In genomic region chr12:109899783-109900751, GRCh38 we compare ENCODE assay signal across 8 cellular contexts. TPM values are rescaled to one million over a fixed set of nuclear protein-coding genes. Genes with fewer than 3 reads are reported as not detected.
DNase-seq lines count a peak whose midpoint lies in the region; ATAC-seq and TF ChIP-seq lines count a peak whose summit lies in the region.

TCHP (plus strand) TSS chr12:109900274; CDS start chr12:109903027, 2,753 bp downstream.

- H3K27ac Mint-ChIP-seq in dendritic cell treated with granulocyte-macrophage colony-stimulating factor and Interleukin-4, amounts not matched to agents 40 ng/mL and 50 ng/mL, for 4 days, result peak within 1 kb of the TSS; percentile 94

- no peak for TF ChIP-seq CTCF in left lung (IDR thresholded peaks at IDR 0.05)

- in situ Hi-C loops in GM18951 (cut with MboI; ENCODE audit: low sequenced_read_pairs, unreplicated experiment), result no loop called here

- intact Hi-C loops in dendritic cell treated with granulocyte-macrophage colony-stimulating factor and Interleukin-4, amounts not matched to agents 40 ng/mL and 50 ng/mL, for 4 days (cut with micrococcal nuclease), result loop anchor here (10.0 kb wide), 1 partner anchor 45 kb away; no protein-coding TSS in a partner anchor
- intact Hi-C loops in left lung (cut with DNase I), result no loop called here

- peaks cover 24% of the 10 kb centered on the region for H3K4me1 Mint-ChIP-seq in dendritic cell treated with granulocyte-macrophage colony-stimulating factor and Interleukin-4, amounts not matched to agents 40 ng/mL and 50 ng/mL, for 4 days (ENCODE audit: low read depth)

- no peaks in the 10 kb centered on the region for H3K9me3 Mint-ChIP-seq in dendritic cell treated with granulocyte-macrophage colony-stimulating factor and Interleukin-4, amounts not matched to agents 40 ng/mL and 50 ng/mL, for 4 days

- H3K27me3 ChIP-seq in left lung, result no peaks in the 10 kb centered on the region

- peak; percentile 93 for DNase-seq in AG08395 (ENCODE audit: low spot score)
- peak; percentile 78 for DNase-seq in NCI-H526 treated with DMSO at 0.1 percent for 48 hours (lab: John Stamatoyannopoulos, UW)
- peak; percentile 73 for DNase-seq in activated CD4-positive, alpha-beta T cell treated with anti-CD3 and anti-CD28 coated beads, Interleukin-2, amount 50 U/mL, for 1 hour
- DNase-seq in left lung, result peak; percentile 90 to 95
- peak; percentile 50 for DNase-seq in stimulated activated CD4-positive, alpha-beta T cell treated with anti-CD3 and anti-CD28 coated beads, Interleukin-2, amount 100 ng/mL, for 4 hours (ENCODE audit: low read depth)

- peak within 1 kb of the TSS; percentile 94 for H3K4me3 Mint-ChIP-seq in dendritic cell treated with granulocyte-macrophage colony-stimulating factor and Interleukin-4, amounts not matched to agents 40 ng/mL and 50 ng/mL, for 4 days

- ATAC-seq in HG03442 (IDR thresholded peaks at IDR 0.05; ENCODE audit: unreplicated experiment) (peak; percentile 73), left lung (peak; percentile 97)

- TF ChIP-seq POLR2A in GM18951 (IDR thresholded peaks at IDR 0.05; ENCODE audit: extremely low read depth, insufficient read depth, insufficient read length), result peak; percentile 72

- no peaks in the 10 kb centered on the region for H3K9me3 ChIP-seq in left lung

- H3K27ac ChIP-seq in left lung, result peak within 1 kb of the TSS; percentile 78 to 87

- H3K4me1 ChIP-seq in left lung, result peaks cover 15 to 27% of the 10 kb centered on the region in 2 donors

- H3K36me3 ChIP-seq in left lung, result peaks cover 0 to 25% of the 10 kb centered on the region in 2 donors

- H3K4me3 ChIP-seq in left lung, result peak within 1 kb of the TSS; percentile 83 to 90

- H3K27me3 Mint-ChIP-seq in dendritic cell treated with granulocyte-macrophage colony-stimulating factor and Interleukin-4, amounts not matched to agents 40 ng/mL and 50 ng/mL, for 4 days, result no peaks in the 10 kb centered on the region

- peaks cover 33% of the 10 kb centered on the region for H3K36me3 Mint-ChIP-seq in dendritic cell treated with granulocyte-macrophage colony-stimulating factor and Interleukin-4, amounts not matched to agents 40 ng/mL and 50 ng/mL, for 4 days (ENCODE audit: low read depth)

RNA-seq across cellular contexts. Expression of gene TCHP, which starts in this region (rescaled TPM):
- 10 to 100 TPM; 15.4 to 15.6 TPM for total RNA-seq in left lung

Comparison
In these comparisons a context has a peak if more than half of its experiments do, and no peak if none do; other contexts are left out.
1. Peak in every context shown above with its lines: DNase-seq, ATAC-seq, H3K4me3 ChIP-seq and H3K27ac ChIP-seq.